In the genomic region with DNA sequence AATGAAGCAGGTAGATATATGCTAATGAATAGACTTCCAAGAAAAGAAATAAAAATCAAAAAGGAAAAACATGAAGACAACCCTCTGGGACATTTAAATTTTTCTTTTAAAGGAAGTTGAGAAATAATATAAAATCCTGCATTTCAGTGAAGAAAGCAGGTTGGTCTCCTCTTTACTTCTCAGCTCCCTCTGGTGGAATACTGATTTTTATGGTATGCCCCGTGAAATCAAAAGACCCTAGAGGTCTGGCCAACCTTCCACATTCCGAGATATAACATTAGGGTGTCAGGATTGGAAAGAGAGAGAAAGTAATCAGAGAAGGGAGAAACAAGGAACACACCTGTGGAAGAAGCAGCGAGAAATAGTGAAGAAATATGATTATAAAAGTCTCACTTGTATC, we compare ENCODE assay signal across 1 cellular context.
TF ChIP-seq lines count a peak whose summit lies in the region.

No MANE protein-coding gene starts in this region.

TF ChIP-seq in GM23338, 12 proteins besides CTCF, POLR2A, EP300 and RAD21 (continued from another document):
- TF ChIP-seq, protein P1, sequence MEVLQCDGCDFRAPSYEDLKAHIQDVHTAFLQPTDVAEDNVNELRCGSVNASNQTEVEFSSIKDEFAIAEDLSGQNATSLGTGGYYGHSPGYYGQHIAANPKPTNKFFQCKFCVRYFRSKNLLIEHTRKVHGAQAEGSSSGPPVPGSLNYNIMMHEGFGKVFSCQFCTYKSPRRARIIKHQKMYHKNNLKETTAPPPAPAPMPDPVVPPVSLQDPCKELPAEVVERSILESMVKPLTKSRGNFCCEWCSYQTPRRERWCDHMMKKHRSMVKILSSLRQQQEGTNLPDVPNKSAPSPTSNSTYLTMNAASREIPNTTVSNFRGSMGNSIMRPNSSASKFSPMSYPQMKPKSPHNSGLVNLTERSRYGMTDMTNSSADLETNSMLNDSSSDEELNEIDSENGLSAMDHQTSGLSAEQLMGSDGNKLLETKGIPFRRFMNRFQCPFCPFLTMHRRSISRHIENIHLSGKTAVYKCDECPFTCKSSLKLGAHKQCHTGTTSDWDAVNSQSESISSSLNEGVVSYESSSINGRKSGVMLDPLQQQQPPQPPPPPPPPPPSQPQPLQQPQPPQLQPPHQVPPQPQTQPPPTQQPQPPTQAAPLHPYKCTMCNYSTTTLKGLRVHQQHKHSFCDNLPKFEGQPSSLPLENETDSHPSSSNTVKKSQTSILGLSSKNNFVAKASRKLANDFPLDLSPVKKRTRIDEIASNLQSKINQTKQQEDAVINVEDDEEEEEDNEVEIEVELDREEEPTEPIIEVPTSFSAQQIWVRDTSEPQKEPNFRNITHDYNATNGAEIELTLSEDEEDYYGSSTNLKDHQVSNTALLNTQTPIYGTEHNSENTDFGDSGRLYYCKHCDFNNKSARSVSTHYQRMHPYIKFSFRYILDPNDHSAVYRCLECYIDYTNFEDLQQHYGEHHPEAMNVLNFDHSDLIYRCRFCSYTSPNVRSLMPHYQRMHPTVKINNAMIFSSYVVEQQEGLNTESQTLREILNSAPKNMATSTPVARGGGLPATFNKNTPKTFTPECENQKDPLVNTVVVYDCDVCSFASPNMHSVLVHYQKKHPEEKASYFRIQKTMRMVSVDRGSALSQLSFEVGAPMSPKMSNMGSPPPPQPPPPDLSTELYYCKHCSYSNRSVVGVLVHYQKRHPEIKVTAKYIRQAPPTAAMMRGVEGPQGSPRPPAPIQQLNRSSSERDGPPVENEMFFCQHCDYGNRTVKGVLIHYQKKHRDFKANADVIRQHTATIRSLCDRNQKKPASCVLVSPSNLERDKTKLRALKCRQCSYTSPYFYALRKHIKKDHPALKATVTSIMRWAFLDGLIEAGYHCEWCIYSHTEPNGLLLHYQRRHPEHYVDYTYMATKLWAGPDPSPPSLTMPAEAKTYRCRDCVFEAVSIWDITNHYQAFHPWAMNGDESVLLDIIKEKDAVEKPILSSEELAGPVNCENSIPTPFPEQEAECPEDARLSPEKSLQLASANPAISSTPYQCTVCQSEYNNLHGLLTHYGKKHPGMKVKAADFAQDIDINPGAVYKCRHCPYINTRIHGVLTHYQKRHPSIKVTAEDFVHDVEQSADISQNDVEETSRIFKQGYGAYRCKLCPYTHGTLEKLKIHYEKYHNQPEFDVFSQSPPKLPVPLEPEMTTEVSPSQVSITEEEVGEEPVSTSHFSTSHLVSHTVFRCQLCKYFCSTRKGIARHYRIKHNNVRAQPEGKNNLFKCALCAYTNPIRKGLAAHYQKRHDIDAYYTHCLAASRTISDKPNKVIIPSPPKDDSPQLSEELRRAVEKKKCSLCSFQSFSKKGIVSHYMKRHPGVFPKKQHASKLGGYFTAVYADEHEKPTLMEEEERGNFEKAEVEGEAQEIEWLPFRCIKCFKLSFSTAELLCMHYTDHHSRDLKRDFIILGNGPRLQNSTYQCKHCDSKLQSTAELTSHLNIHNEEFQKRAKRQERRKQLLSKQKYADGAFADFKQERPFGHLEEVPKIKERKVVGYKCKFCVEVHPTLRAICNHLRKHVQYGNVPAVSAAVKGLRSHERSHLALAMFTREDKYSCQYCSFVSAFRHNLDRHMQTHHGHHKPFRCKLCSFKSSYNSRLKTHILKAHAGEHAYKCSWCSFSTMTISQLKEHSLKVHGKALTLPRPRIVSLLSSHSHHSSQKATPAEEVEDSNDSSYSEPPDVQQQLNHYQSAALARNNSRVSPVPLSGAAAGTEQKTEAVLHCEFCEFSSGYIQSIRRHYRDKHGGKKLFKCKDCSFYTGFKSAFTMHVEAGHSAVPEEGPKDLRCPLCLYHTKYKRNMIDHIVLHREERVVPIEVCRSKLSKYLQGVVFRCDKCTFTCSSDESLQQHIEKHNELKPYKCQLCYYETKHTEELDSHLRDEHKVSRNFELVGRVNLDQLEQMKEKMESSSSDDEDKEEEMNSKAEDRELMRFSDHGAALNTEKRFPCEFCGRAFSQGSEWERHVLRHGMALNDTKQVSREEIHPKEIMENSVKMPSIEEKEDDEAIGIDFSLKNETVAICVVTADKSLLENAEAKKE (CRISPR knock-in tag; IDR thresholded peaks at IDR 0.05), result no peak
- TF ChIP-seq, protein P2, sequence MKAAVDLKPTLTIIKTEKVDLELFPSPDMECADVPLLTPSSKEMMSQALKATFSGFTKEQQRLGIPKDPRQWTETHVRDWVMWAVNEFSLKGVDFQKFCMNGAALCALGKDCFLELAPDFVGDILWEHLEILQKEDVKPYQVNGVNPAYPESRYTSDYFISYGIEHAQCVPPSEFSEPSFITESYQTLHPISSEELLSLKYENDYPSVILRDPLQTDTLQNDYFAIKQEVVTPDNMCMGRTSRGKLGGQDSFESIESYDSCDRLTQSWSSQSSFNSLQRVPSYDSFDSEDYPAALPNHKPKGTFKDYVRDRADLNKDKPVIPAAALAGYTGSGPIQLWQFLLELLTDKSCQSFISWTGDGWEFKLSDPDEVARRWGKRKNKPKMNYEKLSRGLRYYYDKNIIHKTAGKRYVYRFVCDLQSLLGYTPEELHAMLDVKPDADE (IDR thresholded peaks at IDR 0.05), result no peak
- no peak for TF ChIP-seq CREB1 (CRISPR knock-in tag; IDR thresholded peaks at IDR 0.05; ENCODE audit: low read depth)
- no peak for TF ChIP-seq ZNF331 (CRISPR knock-in tag; IDR thresholded peaks at IDR 0.05; ENCODE audit: low read depth)
- TF ChIP-seq REST (IDR thresholded peaks at IDR 0.05; ENCODE audit: unreplicated experiment), result no peak
- TF ChIP-seq ZNF114 (CRISPR knock-in tag; IDR thresholded peaks at IDR 0.05), result no peak
